Comparison of ENCODE assay signal across 20 cellular contexts in the genomic region with DNA sequence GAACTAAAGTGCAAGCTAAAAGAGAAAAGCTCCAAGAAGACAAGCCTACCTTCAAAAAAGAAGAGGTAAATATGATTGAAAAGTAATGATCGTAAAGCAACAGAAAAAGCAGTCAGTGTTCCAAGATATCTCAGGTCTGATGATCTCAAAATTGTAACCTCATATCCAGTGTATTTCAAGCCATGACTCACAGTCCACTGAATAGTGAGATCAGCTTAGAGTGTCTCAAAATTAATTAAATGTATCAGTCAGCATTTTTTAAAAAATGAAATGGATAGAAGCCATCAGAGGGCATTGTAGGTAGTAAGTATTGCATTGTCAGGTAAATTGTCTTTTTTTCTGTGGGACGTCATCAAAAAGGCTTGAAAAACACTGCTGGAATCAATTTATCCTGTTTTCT. TPM values are rescaled to one million over a fixed set of nuclear protein-coding genes. Genes with fewer than 3 reads are reported as not detected.
DNase-seq lines count a peak whose midpoint lies in the region; FAIRE-seq and TF ChIP-seq lines count a peak whose summit lies in the region.
"Had no signal": no experiment of that assay in that cellular context is flagged by ENCODE, and none has a peak within 500 bp of the region (broad histone marks: within the 10 kb centered on the region; RNA-seq: fewer than 3 reads in every experiment).

No MANE protein-coding gene starts in this region.

- no peaks in the 10 kb centered on the region for H3K27me3 Mint-ChIP-seq in H9 (ENCODE audit: low read depth)
- H3K27me3 Mint-ChIP-seq: B cell; central memory CD8-positive, alpha-beta T cell; stimulated activated naive CD8-positive, alpha-beta T cell treated with anti-CD3 and anti-CD28 coated beads, Interleukin-15, Interleukin-2, amounts not matched to agents 100 ng/mL and 50 ng/mL, for 24 hours had no signal

- no peak overlapping the region for H3T11ph ChIP-seq in H9 (ENCODE audit: low read length)

- H3K27me3 ChIP-seq in H9 (ENCODE audit: insufficient read depth, low read length) (no peaks in the 10 kb centered on the region), smooth muscle cell (ENCODE audit: low read depth) (no peaks in the 10 kb centered on the region), trophoblast cell (ENCODE audit: insufficient read depth, low read length) (no peaks in the 10 kb centered on the region)
- H3K27me3 ChIP-seq: Peyer's patch had no signal

- intact Hi-C loops in kidney (cut with DNase I): no loop called here

- H3K18ac ChIP-seq in H9 (ENCODE audit: insufficient read length, low read depth, low read length) (no peak overlapping the region), trophoblast cell (ENCODE audit: low read length) (no peak overlapping the region)

- peaks cover 16 to 46% (median 33%) of the 10 kb centered on the region in 3 experiments; a peak in 6 of 7 replicates for H3K36me3 Mint-ChIP-seq in H9 (ENCODE audit: insufficient read depth in 1 of 3, low read depth in 3 of 3)

- H3K9ac ChIP-seq in H9 (ENCODE audit: extremely low read depth, insufficient read length, low read length) (no peak overlapping the region), smooth muscle cell (ENCODE audit: low read depth) (peak overlapping the region; percentile 22), trophoblast cell (ENCODE audit: low read length) (no peak overlapping the region), kidney (ENCODE audit: low read length in 2 of 2) (no peak overlapping the region)
- H3K9ac ChIP-seq: parathyroid adenoma had no signal

- H4K20me1 ChIP-seq in H9 (ENCODE audit: control insufficient read depth, insufficient read depth, insufficient read length) (no peaks in the 10 kb centered on the region), smooth muscle cell (ENCODE audit: low read depth) (peaks cover 28% of the 10 kb centered on the region)

- H2BK5ac ChIP-seq in H9 (ENCODE audit: insufficient read length, low read length) (no peak overlapping the region), trophoblast cell (ENCODE audit: low read depth, low read length, poor library complexity) (no peak overlapping the region)

- H2BK12ac ChIP-seq in H9 (ENCODE audit: insufficient read length, low read depth, low read length) (no peak overlapping the region), trophoblast cell (ENCODE audit: low read length) (no peak overlapping the region)

- no peak overlapping the region for H3K4me3 Mint-ChIP-seq in H9
- H3K4me3 Mint-ChIP-seq: B cell; central memory CD8-positive, alpha-beta T cell; stimulated activated naive CD8-positive, alpha-beta T cell treated with anti-CD3 and anti-CD28 coated beads, Interleukin-15, Interleukin-2, amounts not matched to agents 100 ng/mL and 50 ng/mL, for 24 hours had no signal

- H3K4me1 Mint-ChIP-seq in H9: peaks cover 0 to 6% of the 10 kb centered on the region in 2 experiments; a peak in 2 of 4 replicates

- TF ChIP-seq CTCF in H9 (conservative IDR thresholded peaks at IDR 0.05): no peak
- TF ChIP-seq CTCF in astrocyte of the spinal cord (IDR thresholded peaks at IDR 0.05; ENCODE audit: low read depth, low read length): no peak
- no peak for TF ChIP-seq CTCF in smooth muscle cell (IDR thresholded peaks at IDR 0.05; ENCODE audit: borderline replicate concordance, insufficient read depth, poor library complexity, severe bottlenecking)
- TF ChIP-seq CTCF in kidney (IDR thresholded peaks at IDR 0.05; ENCODE audit: borderline replicate concordance, extremely low read depth, insufficient read depth): no peak

- peaks cover 68% of the 10 kb centered on the region for H3F3A ChIP-seq in smooth muscle cell (ENCODE audit: low read depth)

- no CpG with 5 or more reads among the region's 2 CpGs for WGBS in H9 (ENCODE audit: extremely low coverage, insufficient read length, low lambda C conversion rate)
- 79% methylated on average over 2 of the region's 2 CpGs for WGBS in smooth muscle cell (ENCODE audit: low lambda C conversion rate)
- WGBS in trophoblast cell (ENCODE audit: extremely low coverage, insufficient coverage, insufficient read length): no CpG with 5 or more reads among the region's 2 CpGs

- in situ Hi-C loops in astrocyte of the spinal cord (cut with HindIII; ENCODE audit: low sequenced_read_pairs): no loop called here

- H3K4me2 ChIP-seq in H9 (ENCODE audit: insufficient read depth, insufficient read length, low read length) (no peak overlapping the region), smooth muscle cell (peak overlapping the region; percentile 20), trophoblast cell (ENCODE audit: low read length) (no peak overlapping the region)

- no peak overlapping the region for H2BK15ac ChIP-seq in H9 (ENCODE audit: low read depth, low read length)

- FAIRE-seq in kidney (lab: Jason Lieb, UNC): no peak
- FAIRE-seq: endometrium, islet of Langerhans had no signal

- peak overlapping the region in 2 of 3 experiments; percentile 13 to 36; a peak in 1 of 7 replicates for H3K27ac Mint-ChIP-seq in H9
- H3K27ac Mint-ChIP-seq: B cell; stimulated activated naive CD8-positive, alpha-beta T cell treated with anti-CD3 and anti-CD28 coated beads, Interleukin-15, Interleukin-2, amounts not matched to agents 100 ng/mL and 50 ng/mL, for 24 hours had no signal

- H3K4ac ChIP-seq in H9 (ENCODE audit: low read depth, low read length) (no peak overlapping the region), trophoblast cell (ENCODE audit: low read depth, low read length) (no peak overlapping the region)

- DNase-seq in H9 (no peak), astrocyte of the spinal cord (ENCODE audit: low read depth, low spot score) (peak; percentile 34), iris pigment epithelial cell (ENCODE audit: low read depth) (peak; percentile 62), smooth muscle cell (lab: John Stamatoyannopoulos, UW; ENCODE audit: unreplicated experiment) (no peak), trophoblast cell (no peak), NCI-H345 treated with DMSO at 0.1 percent for 48 hours (lab: John Stamatoyannopoulos, UW; ENCODE audit: unreplicated experiment) (no peak), NOMO-1 treated with DMSO at 0.1 percent for 48 hours (lab: John Stamatoyannopoulos, UW; ENCODE audit: unreplicated experiment) (no peak), kidney (no peak)
- DNase-seq: activated naive CD4-positive, alpha-beta T cell; MV-4-11; NCI-H2081 treated with DMSO at 0.1 percent for 48 hours; NCI-H69; Peyer's patch; stimulated activated CD4-positive, alpha-beta T cell treated with anti-CD3 and anti-CD28 coated beads, Interleukin-12 subunit alpha, Interleukin-12 subunit beta, amount 100 ng/mL, for 4 hours had no signal

- H2AFZ ChIP-seq in H9 (ENCODE audit: low read length) (no peak overlapping the region), smooth muscle cell (ENCODE audit: low read depth) (no peak overlapping the region), trophoblast cell (ENCODE audit: insufficient read depth, low read length, poor library complexity) (no peak overlapping the region)
- H2AFZ ChIP-seq: parathyroid adenoma had no signal

- H3K4me3 ChIP-seq in astrocyte of the spinal cord (ENCODE audit: low read depth, low read length) (no peak overlapping the region), smooth muscle cell (no peak overlapping the region), trophoblast cell (ENCODE audit: low read depth, low read length) (no peak overlapping the region), kidney (ENCODE audit: low read length in 2 of 2) (no peak overlapping the region)
- H3K4me3 ChIP-seq: Peyer's patch had no signal

- H3K79me2 ChIP-seq in H9 (ENCODE audit: insufficient read depth, low read length) (no peaks in the 10 kb centered on the region), smooth muscle cell (ENCODE audit: low read depth) (peaks cover 44% of the 10 kb centered on the region), trophoblast cell (ENCODE audit: control insufficient read depth, insufficient read depth, low read length, poor library complexity) (peaks cover 1% of the 10 kb centered on the region)
- H3K79me2 ChIP-seq: parathyroid adenoma had no signal

- H3K4me1 ChIP-seq in H9 (ENCODE audit: insufficient read depth, low read length) (no peaks in the 10 kb centered on the region), smooth muscle cell (ENCODE audit: low read depth) (peaks cover 13% of the 10 kb centered on the region), trophoblast cell (ENCODE audit: control insufficient read depth in 1 of 2, insufficient read depth in 2 of 2, low read length in 2 of 2) (peaks cover 22 to 30% of the 10 kb centered on the region in 2 experiments), kidney (ENCODE audit: control insufficient read depth in 1 of 2, insufficient read depth in 1 of 2, low read depth in 1 of 2, low read length in 2 of 2) (peaks cover 0 to 4% of the 10 kb centered on the region in 2 donors)
- H3K4me1 ChIP-seq: parathyroid adenoma had no signal

- no peak overlapping the region for H2BK20ac ChIP-seq in H9 (ENCODE audit: low read depth, low read length, poor library complexity, severe bottlenecking)

- H3K23ac ChIP-seq in H9 (ENCODE audit: insufficient read length, low read depth, low read length): no peak overlapping the region
- H3K23ac ChIP-seq in trophoblast cell (ENCODE audit: low read length): no peak overlapping the region

- no peaks in the 10 kb centered on the region for H3K23me2 ChIP-seq in H9 (ENCODE audit: insufficient read length, low read depth, low read length, poor library complexity, severe bottlenecking)

- H3K79me1 ChIP-seq in H9 (ENCODE audit: insufficient read depth, low read depth, low read length, poor library complexity, severe bottlenecking) (no peaks in the 10 kb centered on the region), trophoblast cell (ENCODE audit: low read length) (peaks cover 9% of the 10 kb centered on the region)

- H4K8ac ChIP-seq in H9 (replicated peaks; ENCODE audit: insufficient read length, low read depth, low read length) (no peak overlapping the region), trophoblast cell (ENCODE audit: low read depth, low read length) (no peak overlapping the region)

- H3K36me3 ChIP-seq in smooth muscle cell (ENCODE audit: low read depth) (peaks cover 28% of the 10 kb centered on the region), trophoblast cell (ENCODE audit: control insufficient read depth in 1 of 2, insufficient read depth in 2 of 2, low read length in 2 of 2) (peaks cover 9 to 36% of the 10 kb centered on the region in 2 experiments), kidney (ENCODE audit: control insufficient read depth in 1 of 2, insufficient read depth in 2 of 2, low read length in 2 of 2) (peaks cover 0 to 5% of the 10 kb centered on the region in 2 donors)

- H2BK120ac ChIP-seq in H9 (ENCODE audit: low read depth, low read length, poor library complexity, severe bottlenecking) (no peak overlapping the region), trophoblast cell (ENCODE audit: insufficient read depth, low read length, poor library complexity) (no peak overlapping the region)

- no peak overlapping the region for H2AK5ac ChIP-seq in H9 (ENCODE audit: insufficient read length, low read length)
- no peak overlapping the region for H2AK5ac ChIP-seq in trophoblast cell (ENCODE audit: low read length)

- H3K56ac ChIP-seq in H9 (ENCODE audit: insufficient read length, low read depth, low read length): no peak overlapping the region

- H3K27ac ChIP-seq in H9 (ENCODE audit: insufficient read length, low read depth, low read length) (no peak overlapping the region), smooth muscle cell (ENCODE audit: low read depth) (peak overlapping the region; percentile 97), trophoblast cell (ENCODE audit: low read depth, low read length) (no peak overlapping the region), kidney (ENCODE audit: low read depth in 2 of 2, low read length in 2 of 2) (no peak overlapping the region)
- H3K27ac ChIP-seq: parathyroid adenoma had no signal

- H3K9me3 Mint-ChIP-seq in H9: no peaks in the 10 kb centered on the region
- H3K9me3 Mint-ChIP-seq: central memory CD8-positive, alpha-beta T cell; stimulated activated naive CD8-positive, alpha-beta T cell treated with anti-CD3 and anti-CD28 coated beads, Interleukin-15, Interleukin-2, amounts not matched to agents 100 ng/mL and 50 ng/mL, for 24 hours had no signal

- H4K91ac ChIP-seq in H9 (ENCODE audit: insufficient read length, low read depth, low read length) (no peak overlapping the region), trophoblast cell (ENCODE audit: low read depth, low read length) (no peak overlapping the region)

- no peaks in the 10 kb centered on the region for H3K9me3 ChIP-seq in H9 (ENCODE audit: control insufficient read depth, low read depth, low read length)
- no peaks in the 10 kb centered on the region for H3K9me3 ChIP-seq in smooth muscle cell (replicated peaks; ENCODE audit: low read depth)
- no peaks in the 10 kb centered on the region for H3K9me3 ChIP-seq in trophoblast cell (ENCODE audit: insufficient read depth, low read depth, low read length)
- H3K9me3 ChIP-seq in kidney (ENCODE audit: control insufficient read depth in 1 of 2, low read length in 2 of 2): no peaks in the 10 kb centered on the region
- H3K9me3 ChIP-seq: Peyer's patch had no signal

- no peak overlapping the region for H4K12ac ChIP-seq in trophoblast cell (ENCODE audit: low read depth, low read length)

- no peak overlapping the region for H3K14ac ChIP-seq in H9 (ENCODE audit: insufficient read depth, low read length)
- H3K14ac ChIP-seq in trophoblast cell (ENCODE audit: low read length): no peak overlapping the region

- no peak overlapping the region for H4K5ac ChIP-seq in H9 (ENCODE audit: insufficient read length, low read depth, low read length)

RNA-seq across cellular contexts. Expression of a gene that starts 50.6 kb away (rescaled TPM):
- total RNA-seq in H9 (2021): 1.2 and 2.4 TPM in 2 replicates
- 2.5 and 5.1 TPM in 2 replicates for total RNA-seq in smooth muscle cell
- 0.23 and 0.48 TPM in 2 replicates for polyA plus RNA-seq in smooth muscle cell
- polyA plus RNA-seq in trophoblast cell (2013): 0.60 and 0.75 TPM in 2 replicates
- total RNA-seq in kidney: 7.6 TPM
- polyA plus RNA-seq in kidney (ENCODE audit: insufficient read depth, low read depth, low replicate concordance): 2.1 TPM

Comparison
In these comparisons a context has a peak if more than half of its experiments do, and no peak if none do; other contexts are left out.
1. DNase-seq: peak in astrocyte of the spinal cord (single experiment) and iris pigment epithelial cell (single experiment); none in H9 (single experiment), smooth muscle cell (single experiment), trophoblast cell (0 of 2), NCI-H345 treated with DMSO at 0.1 percent for 48 hours (single experiment), NOMO-1 treated with DMSO at 0.1 percent for 48 hours (single experiment) and kidney (single experiment).